In genomic region chr6:37169458-37170272, GRCh38 we compare ENCODE assay signal across 1 cellular context.
TF ChIP-seq lines count a peak whose summit lies in the region.

PIM1 (plus strand) TSS chr6:37170152; CDS start chr6:37170576, 424 bp downstream.

TF ChIP-seq in K562, 482 proteins besides CTCF, POLR2A, EP300 and RAD21 (continued from another document and continues in another):
- TF ChIP-seq RNF219 (CRISPR knock-in tag; IDR thresholded peaks at IDR 0.05) (no peak), HNRNPLL (IDR thresholded peaks at IDR 0.05; ENCODE audit: low read depth, low read length, poor library complexity, severe bottlenecking) (peak; percentile 42), ZNF184 (CRISPR knock-in tag; IDR thresholded peaks at IDR 0.05) (no peak), TGIF2 (CRISPR knock-in tag; IDR thresholded peaks at IDR 0.05) (peak; percentile 18; the same call in 1 of the 2 replicates), SMAD4 (CRISPR knock-in tag; conservative IDR thresholded peaks at IDR 0.05) (peak; percentile 92), ZNF740 (CRISPR knock-in tag; IDR thresholded peaks at IDR 0.05) (peak; percentile 37; the same call in 1 of the 2 replicates), ZNF740 (tag; IDR thresholded peaks at IDR 0.05) (no peak), TRIM24 (IDR thresholded peaks at IDR 0.05) (peak; percentile 96 to 98), TRIM25 (IDR thresholded peaks at IDR 0.05; ENCODE audit: borderline replicate concordance) (no peak), NCOA4 (IDR thresholded peaks at IDR 0.05; ENCODE audit: partially characterized antibody) (no peak), BACH1 (tag; IDR thresholded peaks at IDR 0.05) (no peak), CREB1 (IDR thresholded peaks at IDR 0.05) (peak; percentile 71; the same call in 1 of the 2 replicates), CREB1 (CRISPR knock-in tag; IDR thresholded peaks at IDR 0.05) (peak; percentile 69), ZNF146 (CRISPR knock-in tag; IDR thresholded peaks at IDR 0.05; ENCODE audit: unreplicated experiment) (peak; percentile 4), SNRNP70 (optimal IDR thresholded peaks at IDR 0.05; ENCODE audit: low read depth, low read length) (no peak), ZNF232 (CRISPR knock-in tag; IDR thresholded peaks at IDR 0.05) (0 out of 2 replicates have a peak, but pooled peaks have one; percentile 35), PRMT5 (CRISPR knock-in tag; IDR thresholded peaks at IDR 0.05) (0 out of 2 replicates have a peak, but pooled peaks have one; percentile 27), MTF1 (CRISPR knock-in tag; IDR thresholded peaks at IDR 0.05; ENCODE audit: borderline replicate concordance) (no peak), TAF1 (IDR thresholded peaks at IDR 0.05; ENCODE audit: control insufficient read depth, extremely low read depth, insufficient read depth, low read length, severe bottlenecking) (peak; percentile 98), ZNF431 (CRISPR knock-in tag; IDR thresholded peaks at IDR 0.05) (peak; percentile 40; the same call in 1 of the 2 replicates), IRF1 (CRISPR knock-in tag; IDR thresholded peaks at IDR 0.05; ENCODE audit: borderline replicate concordance) (peak; percentile 68; the same call in 1 of the 2 replicates), CHD1 (IDR thresholded peaks at IDR 0.05; ENCODE audit: low read length) (no peak), ZNF766 (CRISPR knock-in tag; conservative IDR thresholded peaks at IDR 0.05) (no peak), ZBTB11 (CRISPR knock-in tag; IDR thresholded peaks at IDR 0.05) (no peak), MAZ (CRISPR knock-in tag; conservative IDR thresholded peaks at IDR 0.05 in 1 of 2, IDR thresholded peaks at IDR 0.05 in 1 of 2) (peak; percentile 96 to 100), ZFX (CRISPR knock-in tag; IDR thresholded peaks at IDR 0.05) (peak; percentile 87), ZNF175 (CRISPR knock-in tag; IDR thresholded peaks at IDR 0.05; ENCODE audit: low read depth) (0 out of 2 replicates have a peak, but pooled peaks have one; percentile 12), XRCC3 (IDR thresholded peaks at IDR 0.05) (no peak), E2F6 (IDR thresholded peaks at IDR 0.05; ENCODE audit: borderline replicate concordance in 1 of 2, extremely low read depth in 1 of 2, insufficient read depth in 1 of 2, insufficient read length in 1 of 2, low read depth in 1 of 2, low read length in 1 of 2, poor library complexity in 1 of 2, severe bottlenecking in 1 of 2) (peak; percentile 69 to 99), DEAF1 (CRISPR knock-in tag; IDR thresholded peaks at IDR 0.05) (0 out of 2 replicates have a peak, but pooled peaks have one; percentile 11), CXXC5 (CRISPR knock-in tag; IDR thresholded peaks at IDR 0.05) (peak; percentile 91), SAP30 (IDR thresholded peaks at IDR 0.05; ENCODE audit: borderline replicate concordance, insufficient read depth, low read depth, low read length, poor library complexity, severe bottlenecking) (peak; percentile 64), NR2C1 (IDR thresholded peaks at IDR 0.05) (no peak), NR2C1 (tag; IDR thresholded peaks at IDR 0.05) (0 out of 2 replicates have a peak, but pooled peaks have one; percentile 12), NFRKB (IDR thresholded peaks at IDR 0.05; ENCODE audit: low read depth) (peak; percentile 82), POLR2B (IDR thresholded peaks at IDR 0.05; ENCODE audit: low read depth, partially characterized antibody) (peak; percentile 88), MYBL2 (IDR thresholded peaks at IDR 0.05; ENCODE audit: low read depth) (peak; percentile 70; the same call in 1 of the 2 replicates), MYBL2 (CRISPR knock-in tag; IDR thresholded peaks at IDR 0.05; ENCODE audit: borderline replicate concordance) (no peak), ILK (tag; IDR thresholded peaks at IDR 0.05; ENCODE audit: borderline replicate concordance, low read depth) (no peak), FOXK2 (conservative IDR thresholded peaks at IDR 0.05 in 1 of 2, IDR thresholded peaks at IDR 0.05 in 1 of 2; ENCODE audit: low read depth in 2 of 2) (peak; percentile 60 to 72), ZNF224 (CRISPR knock-in tag; IDR thresholded peaks at IDR 0.05) (0 out of 2 replicates have a peak, but pooled peaks have one; percentile 16)
